ENCODE assay signal across 8 cellular contexts in the genomic region with DNA sequence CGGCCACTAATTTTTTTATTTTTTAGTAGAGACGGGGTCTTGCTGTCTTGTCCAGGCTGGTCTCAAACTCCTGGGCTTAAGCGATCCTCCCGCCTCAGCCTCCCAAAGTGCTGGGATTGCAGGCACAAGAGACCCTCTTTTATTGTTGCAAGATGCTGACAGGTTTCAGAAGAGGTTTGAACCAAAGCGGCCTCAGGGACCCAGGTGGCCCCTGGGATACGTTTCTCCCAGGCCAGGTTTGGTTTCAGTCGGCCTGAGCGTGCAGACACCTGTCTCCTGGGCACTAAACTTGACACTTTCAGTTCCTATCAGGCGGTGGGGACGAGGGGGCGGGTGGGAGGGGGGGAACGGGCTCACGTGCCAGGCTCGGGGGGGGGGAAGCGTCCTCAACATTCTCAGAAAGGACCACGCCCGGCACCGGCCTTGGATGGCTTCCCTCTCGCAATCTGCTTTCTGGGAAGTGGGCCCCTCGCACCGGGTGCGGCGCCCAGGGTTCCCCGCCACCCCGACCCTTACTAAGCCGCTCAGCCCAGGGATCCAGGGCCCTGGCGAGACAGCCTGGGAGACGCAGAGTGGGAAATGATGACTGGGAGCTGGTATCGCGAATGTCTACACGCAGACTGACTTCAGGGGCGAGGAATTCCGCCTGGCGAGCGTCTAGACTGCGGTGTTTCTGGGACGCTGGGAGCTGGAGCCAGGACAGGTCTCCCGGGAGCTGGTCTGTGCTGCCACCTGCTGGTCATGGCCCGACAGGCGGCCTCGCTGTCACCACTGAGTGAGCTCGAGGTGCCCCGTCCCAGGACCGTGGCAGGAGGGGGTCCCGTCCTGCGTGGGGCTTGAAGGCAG.
DNase-seq lines count a peak whose midpoint lies in the region; ATAC-seq and TF ChIP-seq lines count a peak whose summit lies in the region.

No MANE protein-coding gene starts in this region.

- H3K4me1 ChIP-seq in HUES6 (ENCODE audit: control insufficient read depth, insufficient read depth, low read length) (peaks cover 17% of the 10 kb centered on the region), gastroesophageal sphincter (peaks cover 0 to 28% (median 7%) of the 10 kb centered on the region in 3 donors)

- peaks cover 9% of the 10 kb centered on the region for H3K9me3 ChIP-seq in HUES6 (ENCODE audit: control insufficient read depth, insufficient read depth, low read depth, low read length)
- peaks cover 0 to 5% (median 0%) of the 10 kb centered on the region in 3 donors for H3K9me3 ChIP-seq in gastroesophageal sphincter

- H3K27me3 ChIP-seq in HUES6 (ENCODE audit: control insufficient read depth, insufficient read depth, low read length) (no peaks in the 10 kb centered on the region), gastroesophageal sphincter (no peaks in the 10 kb centered on the region)

- ATAC-seq in GM18511 (IDR thresholded peaks at IDR 0.05; ENCODE audit: unreplicated experiment) (peak; percentile 43), gastroesophageal sphincter (peak; percentile 92)

- H3K27ac ChIP-seq in HUES6 (ENCODE audit: low read depth, low read length) (no peak overlapping the region), gastroesophageal sphincter (peak overlapping the region; percentile 69 to 94 (median 90)), substantia nigra (ENCODE audit: low read depth, low read length, poor library complexity, severe bottlenecking) (peak overlapping the region; percentile 38)

- TF ChIP-seq EP300 in gastroesophageal sphincter (IDR thresholded peaks at IDR 0.05): no peak

- peak in 3 of 4 experiments; percentile 98 to 99 (median 99) for TF ChIP-seq CTCF in gastroesophageal sphincter (IDR thresholded peaks at IDR 0.05)

- peak; percentile 17 to 42 for TF ChIP-seq POLR2A in gastroesophageal sphincter (IDR thresholded peaks at IDR 0.05)

- H3K4me3 ChIP-seq in HUES6 (ENCODE audit: low read depth, low read length): peak overlapping the region; percentile 47
- H3K4me3 ChIP-seq in gastroesophageal sphincter: peak overlapping the region; percentile 27 to 56

- H3K36me3 ChIP-seq in HUES6 (ENCODE audit: control insufficient read depth, insufficient read depth, low read length) (no peaks in the 10 kb centered on the region), gastroesophageal sphincter (no peaks in the 10 kb centered on the region)

- peak overlapping the region; percentile 50 for H3K9ac ChIP-seq in HUES6 (ENCODE audit: low read length)

- DNase-seq in AG08395 (ENCODE audit: low spot score) (peak; percentile 93), SHP77 (lab: John Stamatoyannopoulos, UW) (peak; percentile 57 to 76), nucleus accumbens (lab: John Stamatoyannopoulos, UW) (peak in 52 of 56 donors; percentile 38 to 92 (median 72)), substantia nigra (lab: John Stamatoyannopoulos, UW) (peak in 48 of 49 donors; percentile 29 to 93 (median 78))
- DNase-seq in activated naive CD4-positive, alpha-beta T cell (lab: John Stamatoyannopoulos, UW): peak; percentile 77 to 92 (median 87)

- WGBS in gastroesophageal sphincter (ENCODE audit: low coverage in 1 of 2), 2 donors: 43% methylated on average over 11 of the region's 46 CpGs; no CpG with 5 or more reads in 1 of the 2 donors
